Comparison of ENCODE assay signal across 13 cellular contexts in genomic region chr19:16569609-16570320, GRCh38. TPM values are rescaled to one million over a fixed set of nuclear protein-coding genes. Genes with fewer than 3 reads are reported as not detected.
DNase-seq lines count a peak whose midpoint lies in the region; ATAC-seq, FAIRE-seq and TF ChIP-seq lines count a peak whose summit lies in the region.
"Had no signal": no experiment of that assay in that cellular context is flagged by ENCODE, and none has a peak within 500 bp of the region (broad histone marks: within the 10 kb centered on the region; RNA-seq: fewer than 3 reads in every experiment).

No MANE protein-coding gene starts in this region.

- no peaks in the 10 kb centered on the region for H3K9me2 ChIP-seq in Loucy (replicated peaks; ENCODE audit: low read depth, low read length)

- BruUV-seq in Caco-2 (replicated peaks; lab: Mats Ljungman, UMichigan), result no TSS peak

- intact Hi-C loops in Caco-2 (cut with micrococcal nuclease; ENCODE audit: unreplicated experiment), result no loop called here

- H3K4me1 ChIP-seq in Caco-2, result peaks cover 17% of the 10 kb centered on the region
- peaks cover 55% of the 10 kb centered on the region for H3K4me1 ChIP-seq in Loucy (ENCODE audit: insufficient read depth, low read length, poor library complexity, severe bottlenecking)

- H3K27ac Mint-ChIP-seq in Caco-2 (ENCODE audit: unreplicated experiment) (peak overlapping the region; percentile 98), neural crest cell (ENCODE audit: unreplicated experiment) (no peak overlapping the region)

- POLR2A ChIA-PET in Caco-2 (lab: Charles Lee), result no interaction called here

- H3K4me3 Mint-ChIP-seq in Caco-2 (ENCODE audit: unreplicated experiment), result no peak overlapping the region
- H3K4me3 Mint-ChIP-seq in neural crest cell, result peak overlapping the region; percentile 81

- H3K4me1 Mint-ChIP-seq in Caco-2 (ENCODE audit: low read depth, unreplicated experiment) (peaks cover 11% of the 10 kb centered on the region), neural crest cell (peaks cover 27% of the 10 kb centered on the region)

- H3K9me3 ChIP-seq in Caco-2 (no peaks in the 10 kb centered on the region), Loucy (ENCODE audit: insufficient read depth, low read depth, low read length) (no peaks in the 10 kb centered on the region)

- TF ChIP-seq CTCF in Caco-2 (IDR thresholded peaks at IDR 0.05; ENCODE audit: insufficient read depth in 1 of 2, low read depth in 1 of 2, low read length in 1 of 2, severe bottlenecking in 1 of 2, unreplicated experiment in 1 of 2), result no peak
- TF ChIP-seq CTCF in Loucy (conservative IDR thresholded peaks at IDR 0.05; ENCODE audit: low read length), result no peak
- no peak for TF ChIP-seq CTCF in bronchial epithelial cell (IDR thresholded peaks at IDR 0.05; ENCODE audit: insufficient read depth, low read length, severe bottlenecking)
- TF ChIP-seq CTCF in neural crest cell (conservative IDR thresholded peaks at IDR 0.05), result no peak
- no peak for TF ChIP-seq CTCF in foreskin fibroblast (IDR thresholded peaks at IDR 0.05; ENCODE audit: low read depth, low read length)

- FAIRE-seq in bronchial epithelial cell (lab: Jason Lieb, UNC) (no peak), frontal cortex (lab: Jason Lieb, UNC) (no peak)
- FAIRE-seq: endothelial cell of umbilical vein had no signal

- H3F3A ChIP-seq in Loucy (ENCODE audit: low read depth), result peaks cover 16% of the 10 kb centered on the region

- no peak for DNase-seq in Caco-2
- peak; percentile 85 for DNase-seq in bronchial epithelial cell (ENCODE audit: low read depth)
- no peak for DNase-seq in neural crest cell (ENCODE audit: low read depth, low spot score)
- DNase-seq in frontal cortex (ENCODE audit: low spot score in 2 of 2), result no peak
- DNase-seq in foreskin fibroblast, result no peak
- DNase-seq: activated CD4-positive, alpha-beta T cell treated with anti-CD3 and anti-CD28 coated beads for 1 hour; NCI-H1048; NCI-H524 had no signal

- CTCF ChIA-PET in Caco-2 (lab: Charles Lee), result no interaction called here

- no peak overlapping the region for H3K4me3 ChIP-seq in Caco-2 (ENCODE audit: low read depth, low read length)
- H3K4me3 ChIP-seq in Loucy (ENCODE audit: low read length, poor library complexity, severe bottlenecking), result peak overlapping the region; percentile 89
- no peak overlapping the region for H3K4me3 ChIP-seq in bronchial epithelial cell (ENCODE audit: low read depth, low read length)
- H3K4me3 ChIP-seq in foreskin fibroblast (ENCODE audit: low read depth in 1 of 2, low read length in 2 of 2), result no peak overlapping the region

- H3K36me3 Mint-ChIP-seq in Caco-2 (ENCODE audit: insufficient read depth, unreplicated experiment) (peaks cover 72% of the 10 kb centered on the region), neural crest cell (ENCODE audit: low read depth) (peaks cover 11% of the 10 kb centered on the region)

- peaks cover 5% of the 10 kb centered on the region for H3K36me3 ChIP-seq in Caco-2 (ENCODE audit: control insufficient read depth, insufficient read depth, low read length)
- H3K36me3 ChIP-seq in Loucy (ENCODE audit: insufficient read depth, low read length), result peaks cover 18% of the 10 kb centered on the region; the same call in 1 of the 2 replicates
- H3K36me3 ChIP-seq in bronchial epithelial cell (ENCODE audit: control insufficient read depth, insufficient read depth, low read length), result peaks cover 21% of the 10 kb centered on the region

- H3K9me3 Mint-ChIP-seq in Caco-2 (ENCODE audit: unreplicated experiment) (no peaks in the 10 kb centered on the region), neural crest cell (no peaks in the 10 kb centered on the region)

- H3K79me2 ChIP-seq in Loucy (ENCODE audit: insufficient read depth, low read length), result peaks cover 75% of the 10 kb centered on the region

- H3K9ac ChIP-seq in Loucy (ENCODE audit: low read depth, low read length, poor library complexity, severe bottlenecking), result peak overlapping the region; percentile 13

- H3K4me2 ChIP-seq in Loucy (ENCODE audit: low read depth, low read length, poor library complexity, severe bottlenecking), result peak overlapping the region; percentile 88

- no peak for ATAC-seq in activated CD4-positive, CD25-positive, alpha-beta regulatory T cell treated with anti-CD3 and anti-CD28 coated beads, Interleukin-2, amount 50 U/mL, for 24 hours
- ATAC-seq in GM19397 (IDR thresholded peaks at IDR 0.05; ENCODE audit: unreplicated experiment), result no peak
- ATAC-seq: Right ventricle myocardium inferior had no signal

- H3K27me3 ChIP-seq in Caco-2 (replicated peaks; ENCODE audit: control insufficient read depth, insufficient read depth, low read length) (no peaks in the 10 kb centered on the region), Loucy (ENCODE audit: insufficient read depth, low read length, poor library complexity, severe bottlenecking) (no peaks in the 10 kb centered on the region), bronchial epithelial cell (ENCODE audit: control insufficient read depth, insufficient read depth, low read length) (no peaks in the 10 kb centered on the region)

- H2AFZ ChIP-seq in Loucy (ENCODE audit: low read length), result no peak overlapping the region

- H3K27me3 Mint-ChIP-seq in Caco-2 (ENCODE audit: insufficient read depth, unreplicated experiment) (no peaks in the 10 kb centered on the region), neural crest cell (ENCODE audit: low read depth) (no peaks in the 10 kb centered on the region)

- H4K20me1 ChIP-seq in Loucy (ENCODE audit: insufficient read depth, low read length, poor library complexity, severe bottlenecking), result peaks cover 25% of the 10 kb centered on the region

RNA-seq across cellular contexts. Expression of gene SLC35E1, which starts 2.5 kb away (rescaled TPM):
- 37.9 and 41.3 TPM in 2 replicates for total RNA-seq in Caco-2 (2022)
- total RNA-seq in bronchial epithelial cell, result 24.7 and 26.1 TPM in 2 replicates
- 30.4 and 32.5 TPM in 2 replicates for total RNA-seq in neural crest cell
- total RNA-seq in frontal cortex, result 22.8 TPM

RNA-seq across cellular contexts. Expression of gene CHERP, which starts 27.5 kb away (rescaled TPM):
- total RNA-seq in Caco-2 (2022), result 66.1 and 78.6 TPM in 2 replicates
- total RNA-seq in bronchial epithelial cell, result 2.4 and 5.8 TPM in 2 replicates
- total RNA-seq in neural crest cell, result 93.3 and 95.7 TPM in 2 replicates
- 5.3 TPM for total RNA-seq in frontal cortex

RNA-seq across cellular contexts. Expression of gene MED26, which starts 58.2 kb away (rescaled TPM):
- total RNA-seq in Caco-2 (2022), result 11.4 and 11.6 TPM in 2 replicates
- total RNA-seq in bronchial epithelial cell, result 2.9 and 6.0 TPM in 2 replicates
- total RNA-seq in neural crest cell, result 11.7 and 11.8 TPM in 2 replicates
- total RNA-seq in frontal cortex, result 3.7 TPM
